19 cellular contexts compared by ENCODE assay signal in the genomic region with DNA sequence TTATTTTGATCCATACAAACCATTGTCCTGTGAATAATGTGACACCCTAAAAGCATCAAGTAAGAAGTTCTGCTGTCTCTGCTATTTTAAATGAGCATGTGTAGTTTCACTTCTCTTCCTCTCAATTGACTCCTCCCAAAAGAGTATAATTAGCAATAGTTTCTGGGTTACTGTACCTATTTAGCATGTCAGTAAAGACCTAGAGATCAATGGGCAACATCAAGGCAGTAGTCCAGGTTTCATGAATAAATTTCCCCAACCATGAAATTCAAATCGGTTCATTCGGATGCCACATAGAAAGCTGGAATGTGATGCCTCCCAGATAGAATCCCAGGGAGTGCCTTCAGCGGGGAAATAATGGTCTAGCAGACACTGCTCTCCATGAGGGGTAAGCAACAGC.
A peak's percentile ranks its signal among the peaks of the same experiment; 100 is the strongest.
DNase-seq lines count a peak whose midpoint lies in the region; ATAC-seq and TF ChIP-seq lines count a peak whose summit lies in the region.
"Had no signal": no experiment of that assay in that cellular context is flagged by ENCODE, and none has a peak within 500 bp of the region (broad histone marks: within the 10 kb centered on the region; RNA-seq: fewer than 3 reads in every experiment).

No MANE protein-coding gene starts in this region.

- no peak overlapping the region for H2AFZ ChIP-seq in GM23338

- ATAC-seq in GM18520 (IDR thresholded peaks at IDR 0.05; ENCODE audit: unreplicated experiment) (peak; percentile 54), HG02623 (IDR thresholded peaks at IDR 0.05; ENCODE audit: unreplicated experiment) (peak; percentile 84), HG03439 (IDR thresholded peaks at IDR 0.05; ENCODE audit: unreplicated experiment) (peak; percentile 58), heart right ventricle (no peak), GM23338 (no peak)
- ATAC-seq: activated CD8-positive, alpha-beta memory T cell treated with anti-CD3 and anti-CD28 coated beads, Interleukin-2, amount 10 ng/mL, durations not matched to agents 7 days and 5 days; lower lobe of right lung; Right ventricle myocardium inferior had no signal

- H3K36me3 ChIP-seq in heart right ventricle = no peaks in the 10 kb centered on the region
- no peaks in the 10 kb centered on the region for H3K36me3 ChIP-seq in GM23338 (ENCODE audit: insufficient read depth)
- H3K36me3 ChIP-seq: lower lobe of right lung had no signal

- no peaks in the 10 kb centered on the region; the same call in 2 of the 3 replicates for H3K36me3 Mint-ChIP-seq in GM23338 (ENCODE audit: low read depth)
- H3K36me3 Mint-ChIP-seq: activated CD8-positive, alpha-beta memory T cell treated with anti-CD3 and anti-CD28 coated beads, Interleukin-2, amount 10 ng/mL, durations not matched to agents 7 days and 5 days; naive B cell had no signal

- no peaks in the 10 kb centered on the region for H3K79me2 ChIP-seq in GM23338 (replicated peaks; ENCODE audit: insufficient read depth)

- no peaks in the 10 kb centered on the region for H4K20me1 ChIP-seq in GM23338 (replicated peaks; ENCODE audit: insufficient read depth)

- DNase-seq in astrocyte of the hippocampus (ENCODE audit: low read depth, low spot score) = peak; percentile 79
- no peak for DNase-seq in effector CD4-positive, alpha-beta T cell
- DNase-seq in NCI-H1930 (lab: John Stamatoyannopoulos, UW) = no peak
- DNase-seq in heart right ventricle = no peak
- no peak for DNase-seq in GM23338 (ENCODE audit: low spot score)
- DNase-seq: activated CD4-positive, CD25-positive, alpha-beta regulatory T cell treated with anti-CD3 and anti-CD28 coated beads, Interleukin-2, amount 50 U/mL, for 72 hours; activated CD8-positive, alpha-beta memory T cell treated with anti-CD3 and anti-CD28 coated beads, Interleukin-2, amount 10 ng/mL, durations not matched to agents 7 days and 5 days; activated effector memory CD4-positive, alpha-beta T cell treated with anti-CD3 and anti-CD28 coated beads, Interleukin-2, amount 50 U/mL, for 16 hours; anterior cingulate cortex; HCEC 1CT; lower lobe of right lung; naive B cell; NCI-H1092; posterior cingulate gyrus had no signal

- no peaks in the 10 kb centered on the region for H3F3A ChIP-seq in GM23338 (replicated peaks; ENCODE audit: low read depth)

- peak overlapping the region in 1 of 10 donors; percentile 60 for H3K27ac ChIP-seq in heart right ventricle
- H3K27ac ChIP-seq in GM23338 (ENCODE audit: low read depth) = no peak overlapping the region
- H3K27ac ChIP-seq: lower lobe of right lung had no signal

- H3K4me3 ChIP-seq in heart right ventricle = no peak overlapping the region
- H3K4me3 ChIP-seq in GM23338 = no peak overlapping the region
- H3K4me3 ChIP-seq: lower lobe of right lung had no signal

- H3K9me3 Mint-ChIP-seq in GM23338 = no peaks in the 10 kb centered on the region

- intact Hi-C loops in heart right ventricle (cut with DNase I) = no loop called here

- TF ChIP-seq CTCF in heart right ventricle (IDR thresholded peaks at IDR 0.05) = no peak
- no peak for TF ChIP-seq CTCF in GM23338 (conservative IDR thresholded peaks at IDR 0.05; ENCODE audit: low read depth in 2 of 2)

- H3K4me2 ChIP-seq in GM23338 = no peak overlapping the region

- H3K27me3 Mint-ChIP-seq in GM23338 (ENCODE audit: insufficient read depth, low read depth, poor library complexity) = no peaks in the 10 kb centered on the region
- H3K27me3 Mint-ChIP-seq: activated CD8-positive, alpha-beta memory T cell treated with anti-CD3 and anti-CD28 coated beads, Interleukin-2, amount 10 ng/mL, durations not matched to agents 7 days and 5 days; naive B cell; stimulated activated naive CD8-positive, alpha-beta T cell treated with anti-CD3 and anti-CD28 coated beads, Interleukin-15, Interleukin-2, amounts not matched to agents 100 ng/mL and 50 ng/mL, for 24 hours had no signal

- H3K27ac Mint-ChIP-seq in GM23338 = no peak overlapping the region
- H3K27ac Mint-ChIP-seq: activated CD8-positive, alpha-beta memory T cell treated with anti-CD3 and anti-CD28 coated beads, Interleukin-2, amount 10 ng/mL, durations not matched to agents 7 days and 5 days; naive B cell; stimulated activated naive CD8-positive, alpha-beta T cell treated with anti-CD3 and anti-CD28 coated beads, Interleukin-15, Interleukin-2, amounts not matched to agents 100 ng/mL and 50 ng/mL, for 24 hours had no signal

- no peaks in the 10 kb centered on the region for H3K9me3 ChIP-seq in heart right ventricle
- H3K9me3 ChIP-seq: lower lobe of right lung had no signal

- H3K4me1 ChIP-seq in heart right ventricle (peaks cover 0 to 14% (median 0%) of the 10 kb centered on the region in 9 donors), GM23338 (ENCODE audit: insufficient read depth) (no peaks in the 10 kb centered on the region)
- H3K4me1 ChIP-seq: lower lobe of right lung had no signal

- 86 to 87% methylated on average over 3 of the region's 3 CpGs for WGBS in heart right ventricle, 2 donors

- no peaks in the 10 kb centered on the region for H3K27me3 ChIP-seq in heart right ventricle
- no peaks in the 10 kb centered on the region for H3K27me3 ChIP-seq in GM23338 (ENCODE audit: insufficient read depth)

- no peak overlapping the region for H3K4me3 Mint-ChIP-seq in GM23338
- H3K4me3 Mint-ChIP-seq: activated CD8-positive, alpha-beta memory T cell treated with anti-CD3 and anti-CD28 coated beads, Interleukin-2, amount 10 ng/mL, durations not matched to agents 7 days and 5 days; naive B cell; stimulated activated naive CD8-positive, alpha-beta T cell treated with anti-CD3 and anti-CD28 coated beads, Interleukin-15, Interleukin-2, amounts not matched to agents 100 ng/mL and 50 ng/mL, for 24 hours had no signal

- 0 out of 2 replicates have a peak, but pooled peaks cover 4% of the 10 kb centered on the region for H3K9me2 ChIP-seq in GM23338 (ENCODE audit: insufficient read depth)

- H3K4me1 Mint-ChIP-seq in GM23338 = peaks cover 5% of the 10 kb centered on the region; the same call in 2 of the 3 replicates
- H3K4me1 Mint-ChIP-seq: activated CD8-positive, alpha-beta memory T cell treated with anti-CD3 and anti-CD28 coated beads, Interleukin-2, amount 10 ng/mL, durations not matched to agents 7 days and 5 days had no signal

TF ChIP-seq in GM23338, 12 proteins besides CTCF, POLR2A, EP300 and RAD21 (continues in another document):
- TF ChIP-seq, protein P1, sequence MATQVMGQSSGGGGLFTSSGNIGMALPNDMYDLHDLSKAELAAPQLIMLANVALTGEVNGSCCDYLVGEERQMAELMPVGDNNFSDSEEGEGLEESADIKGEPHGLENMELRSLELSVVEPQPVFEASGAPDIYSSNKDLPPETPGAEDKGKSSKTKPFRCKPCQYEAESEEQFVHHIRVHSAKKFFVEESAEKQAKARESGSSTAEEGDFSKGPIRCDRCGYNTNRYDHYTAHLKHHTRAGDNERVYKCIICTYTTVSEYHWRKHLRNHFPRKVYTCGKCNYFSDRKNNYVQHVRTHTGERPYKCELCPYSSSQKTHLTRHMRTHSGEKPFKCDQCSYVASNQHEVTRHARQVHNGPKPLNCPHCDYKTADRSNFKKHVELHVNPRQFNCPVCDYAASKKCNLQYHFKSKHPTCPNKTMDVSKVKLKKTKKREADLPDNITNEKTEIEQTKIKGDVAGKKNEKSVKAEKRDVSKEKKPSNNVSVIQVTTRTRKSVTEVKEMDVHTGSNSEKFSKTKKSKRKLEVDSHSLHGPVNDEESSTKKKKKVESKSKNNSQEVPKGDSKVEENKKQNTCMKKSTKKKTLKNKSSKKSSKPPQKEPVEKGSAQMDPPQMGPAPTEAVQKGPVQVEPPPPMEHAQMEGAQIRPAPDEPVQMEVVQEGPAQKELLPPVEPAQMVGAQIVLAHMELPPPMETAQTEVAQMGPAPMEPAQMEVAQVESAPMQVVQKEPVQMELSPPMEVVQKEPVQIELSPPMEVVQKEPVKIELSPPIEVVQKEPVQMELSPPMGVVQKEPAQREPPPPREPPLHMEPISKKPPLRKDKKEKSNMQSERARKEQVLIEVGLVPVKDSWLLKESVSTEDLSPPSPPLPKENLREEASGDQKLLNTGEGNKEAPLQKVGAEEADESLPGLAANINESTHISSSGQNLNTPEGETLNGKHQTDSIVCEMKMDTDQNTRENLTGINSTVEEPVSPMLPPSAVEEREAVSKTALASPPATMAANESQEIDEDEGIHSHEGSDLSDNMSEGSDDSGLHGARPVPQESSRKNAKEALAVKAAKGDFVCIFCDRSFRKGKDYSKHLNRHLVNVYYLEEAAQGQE (IDR thresholded peaks at IDR 0.05; ENCODE audit: unreplicated experiment) = no peak
- TF ChIP-seq EZH2phosphoT487 (IDR thresholded peaks at IDR 0.05; ENCODE audit: unreplicated experiment) (no peak), ZNF114 (CRISPR knock-in tag; IDR thresholded peaks at IDR 0.05) (no peak), JUNB (IDR thresholded peaks at IDR 0.05; ENCODE audit: unreplicated experiment) (no peak)

Comparison
In these comparisons a context has a peak if more than half of its experiments do, and no peak if none do; other contexts are left out.
1. ATAC-seq: peak in GM18520 (single experiment), HG02623 (single experiment) and HG03439 (single experiment); none in heart right ventricle (0 of 8) and GM23338 (single experiment).